In genomic region chr17:1033503-1033902, GRCh38 we compare ENCODE assay signal across 18 cellular contexts. TPM values are rescaled to one million over a fixed set of nuclear protein-coding genes. Genes with fewer than 3 reads are reported as not detected.
A peak's percentile ranks its signal among the peaks of the same experiment; 100 is the strongest.
DNase-seq lines count a peak whose midpoint lies in the region; ATAC-seq and TF ChIP-seq lines count a peak whose summit lies in the region.
"Had no signal": no experiment of that assay in that cellular context is flagged by ENCODE, and none has a peak within 500 bp of the region (broad histone marks: within the 10 kb centered on the region; RNA-seq: fewer than 3 reads in every experiment).

No MANE protein-coding gene starts in this region.

- peaks cover 0 to 2% (median 0%) of the 10 kb centered on the region in 3 donors for H3K27me3 Mint-ChIP-seq in CD14-positive monocyte (ENCODE audit: low read depth in 3 of 3)
- H3K27me3 Mint-ChIP-seq in dendritic cell treated with granulocyte-macrophage colony-stimulating factor and Interleukin-4, amounts not matched to agents 40 ng/mL and 50 ng/mL, for 4 days: no peaks in the 10 kb centered on the region
- H3K27me3 Mint-ChIP-seq: CD4-positive, CD25-positive, alpha-beta regulatory T cell had no signal

- H3K4me1 Mint-ChIP-seq in CD14-positive monocyte: peaks cover 13% of the 10 kb centered on the region
- H3K4me1 Mint-ChIP-seq in dendritic cell treated with granulocyte-macrophage colony-stimulating factor and Interleukin-4, amounts not matched to agents 40 ng/mL and 50 ng/mL, for 4 days (ENCODE audit: low read depth): peaks cover 81% of the 10 kb centered on the region

- H3K4me1 ChIP-seq in neutrophil (ENCODE audit: control insufficient read depth in 1 of 2, insufficient read depth in 1 of 2, low read depth in 1 of 2, low read length in 1 of 2): peaks cover 0 to 3% of the 10 kb centered on the region in 2 experiments
- H3K4me1 ChIP-seq: A549, Caco-2 had no signal

- intact Hi-C loops in CD14-positive monocyte (cut with micrococcal nuclease): no loop called here
- intact Hi-C loops in dendritic cell treated with granulocyte-macrophage colony-stimulating factor and Interleukin-4, amounts not matched to agents 40 ng/mL and 50 ng/mL, for 4 days (cut with micrococcal nuclease): no loop called here

- H3K27ac ChIP-seq in neutrophil (peak overlapping the region; percentile 42), brain microvascular endothelial cell (no peak overlapping the region)
- H3K27ac ChIP-seq: A549, RWPE1, SJCRH30 had no signal

- no peaks in the 10 kb centered on the region for H3K27me3 ChIP-seq in neutrophil
- H3K27me3 ChIP-seq in brain microvascular endothelial cell (replicated peaks): no peaks in the 10 kb centered on the region
- H3K27me3 ChIP-seq: SJCRH30 had no signal

- TF ChIP-seq POLR2A in NB4 (IDR thresholded peaks at IDR 0.05; ENCODE audit: extremely low read depth, insufficient read length): no peak

- H3K36me3 Mint-ChIP-seq in CD14-positive monocyte: peaks cover 27 to 66% of the 10 kb centered on the region in 2 donors
- peaks cover 95% of the 10 kb centered on the region for H3K36me3 Mint-ChIP-seq in dendritic cell treated with granulocyte-macrophage colony-stimulating factor and Interleukin-4, amounts not matched to agents 40 ng/mL and 50 ng/mL, for 4 days (ENCODE audit: low read depth)

- DNase-seq in CD14-positive monocyte (ENCODE audit: low spot score) (no peak), NB4 (ENCODE audit: low read depth) (peak; percentile 30), islet precursor cell (no peak), brain microvascular endothelial cell (no peak)
- no peak for DNase-seq in activated CD4-positive, CD25-positive, alpha-beta regulatory T cell treated with anti-CD3 and anti-CD28 coated beads, Interleukin-2, amount 50 U/mL, for 72 hours
- DNase-seq: Caco-2; CD4-positive, CD25-positive, alpha-beta regulatory T cell; DMS153; H7; NCI-H1436; NCI-H2081; NCI-H748 treated with DMSO at 0.1 percent for 48 hours; SJCRH30 had no signal

- H3K9me3 Mint-ChIP-seq in CD14-positive monocyte: no peaks in the 10 kb centered on the region
- no peaks in the 10 kb centered on the region for H3K9me3 Mint-ChIP-seq in dendritic cell treated with granulocyte-macrophage colony-stimulating factor and Interleukin-4, amounts not matched to agents 40 ng/mL and 50 ng/mL, for 4 days
- H3K9me3 Mint-ChIP-seq: CD4-positive, CD25-positive, alpha-beta regulatory T cell had no signal

- no peak overlapping the region for H3K4me3 ChIP-seq in NB4 (ENCODE audit: low read depth, low read length)
- H3K4me3 ChIP-seq in neutrophil (ENCODE audit: low read depth in 1 of 2, low read length in 1 of 2): no peak overlapping the region
- H3K4me3 ChIP-seq in brain microvascular endothelial cell (ENCODE audit: low read depth, low read length): no peak overlapping the region
- H3K4me3 ChIP-seq: A549, SJCRH30 had no signal

- TF ChIP-seq CTCF in CD14-positive monocyte (IDR thresholded peaks at IDR 0.05): no peak
- TF ChIP-seq CTCF in NB4 (IDR thresholded peaks at IDR 0.05; ENCODE audit: low read depth, low read length): no peak
- TF ChIP-seq CTCF in neutrophil (IDR thresholded peaks at IDR 0.05): no peak
- no peak for TF ChIP-seq CTCF in brain microvascular endothelial cell (IDR thresholded peaks at IDR 0.05; ENCODE audit: low read depth, low read length, missing control alignments)

- in situ Hi-C loops in brain microvascular endothelial cell (cut with HindIII; ENCODE audit: low pct_ligation_motif_present, low sequenced_read_pairs): no loop called here

- ATAC-seq in GM18861 (IDR thresholded peaks at IDR 0.05; ENCODE audit: unreplicated experiment): no peak
- ATAC-seq: A549 had no signal

- peaks cover 66% of the 10 kb centered on the region for H3K36me3 ChIP-seq in neutrophil
- H3K36me3 ChIP-seq in brain microvascular endothelial cell (replicated peaks): peaks cover 4% of the 10 kb centered on the region
- H3K36me3 ChIP-seq: SJCRH30 had no signal

- H3K4me3 Mint-ChIP-seq in CD14-positive monocyte: no peak overlapping the region
- no peak overlapping the region for H3K4me3 Mint-ChIP-seq in dendritic cell treated with granulocyte-macrophage colony-stimulating factor and Interleukin-4, amounts not matched to agents 40 ng/mL and 50 ng/mL, for 4 days
- H3K4me3 Mint-ChIP-seq: CD4-positive, CD25-positive, alpha-beta regulatory T cell had no signal

- H3K9me3 ChIP-seq in neutrophil: no peaks in the 10 kb centered on the region
- H3K9me3 ChIP-seq: A549, Caco-2, SJCRH30 had no signal

- peak overlapping the region in 5 of 7 donors; percentile 35 to 67 (median 63) for H3K27ac Mint-ChIP-seq in CD14-positive monocyte
- H3K27ac Mint-ChIP-seq in dendritic cell treated with granulocyte-macrophage colony-stimulating factor and Interleukin-4, amounts not matched to agents 40 ng/mL and 50 ng/mL, for 4 days: peak overlapping the region; percentile 58

RNA-seq across cellular contexts. Expression of gene TIMM22, which starts 36.6 kb away (rescaled TPM):
- polyA plus RNA-seq in CD14-positive monocyte: 10 to 100 TPM; 13.1 to 13.6 TPM

RNA-seq across cellular contexts. Expression of gene NXN, which starts 53.9 kb away (rescaled TPM):
- polyA plus RNA-seq in CD14-positive monocyte: not detected
